ENCODE assay signal across 1 cellular context in the genomic region with DNA sequence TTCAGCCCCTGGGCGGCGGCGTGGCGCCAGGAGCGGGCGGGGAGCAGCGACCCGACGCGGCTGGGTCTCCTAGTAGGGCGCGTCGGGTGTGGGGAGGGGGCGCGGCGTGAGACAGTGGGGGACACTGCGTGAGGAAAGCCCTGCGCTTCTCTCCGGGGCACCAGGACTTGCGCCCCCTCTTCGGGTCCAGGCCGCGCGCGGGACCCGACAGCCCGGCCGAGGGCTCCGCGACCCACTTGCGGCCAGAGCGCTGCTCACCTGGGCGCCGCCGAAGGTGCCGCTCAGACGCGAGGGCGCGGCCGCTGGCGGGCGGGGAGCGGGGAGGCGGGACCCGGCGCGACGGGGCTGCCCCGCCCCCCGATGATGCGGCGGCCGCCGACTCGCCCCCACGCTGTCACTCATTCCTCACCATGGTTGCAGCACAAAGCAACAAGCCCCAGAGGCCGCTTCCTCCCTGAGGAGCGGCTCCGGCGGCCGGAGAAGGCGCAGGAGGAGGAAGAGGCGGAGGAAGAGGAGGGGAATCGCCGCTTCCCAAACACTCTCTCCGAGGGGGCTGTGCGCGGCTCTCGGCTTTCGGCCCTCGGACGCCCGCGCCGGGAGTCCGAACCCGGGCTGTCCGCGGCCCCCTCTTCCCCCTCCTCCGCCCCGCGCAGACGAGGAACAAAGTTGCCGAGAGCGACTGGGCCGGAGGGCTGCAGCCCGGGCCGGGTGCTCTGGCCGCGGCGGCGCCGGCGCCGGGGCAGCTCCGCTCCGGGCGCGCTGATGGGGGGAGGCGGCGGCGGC.
TF ChIP-seq lines count a peak whose summit lies in the region.

A gene with protein sequence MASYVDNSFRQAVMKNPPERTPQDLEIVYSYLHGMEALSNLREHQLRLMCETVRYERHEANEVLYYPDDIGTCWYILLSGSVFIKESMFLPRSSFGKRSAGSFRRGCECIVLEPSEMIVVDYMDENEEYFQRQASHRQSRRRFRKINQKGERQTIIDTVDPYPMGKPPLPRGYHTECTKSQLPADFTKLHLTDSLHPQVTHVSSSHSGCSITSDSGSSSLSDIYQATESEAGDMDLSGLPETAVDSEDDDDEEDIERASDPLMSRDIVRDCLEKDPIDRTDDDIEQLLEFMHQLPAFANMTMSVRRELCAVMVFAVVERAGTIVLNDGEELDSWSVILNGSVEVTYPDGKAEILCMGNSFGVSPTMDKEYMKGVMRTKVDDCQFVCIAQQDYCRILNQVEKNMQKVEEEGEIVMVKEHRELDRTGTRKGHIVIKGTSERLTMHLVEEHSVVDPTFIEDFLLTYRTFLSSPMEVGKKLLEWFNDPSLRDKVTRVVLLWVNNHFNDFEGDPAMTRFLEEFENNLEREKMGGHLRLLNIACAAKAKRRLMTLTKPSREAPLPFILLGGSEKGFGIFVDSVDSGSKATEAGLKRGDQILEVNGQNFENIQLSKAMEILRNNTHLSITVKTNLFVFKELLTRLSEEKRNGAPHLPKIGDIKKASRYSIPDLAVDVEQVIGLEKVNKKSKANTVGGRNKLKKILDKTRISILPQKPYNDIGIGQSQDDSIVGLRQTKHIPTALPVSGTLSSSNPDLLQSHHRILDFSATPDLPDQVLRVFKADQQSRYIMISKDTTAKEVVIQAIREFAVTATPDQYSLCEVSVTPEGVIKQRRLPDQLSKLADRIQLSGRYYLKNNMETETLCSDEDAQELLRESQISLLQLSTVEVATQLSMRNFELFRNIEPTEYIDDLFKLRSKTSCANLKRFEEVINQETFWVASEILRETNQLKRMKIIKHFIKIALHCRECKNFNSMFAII (N-terminal part only) (plus strand): TSS at position 457 of the 783 bp plus-strand sequence. CDS start 1,084 bp downstream, outside the sequence.

TF ChIP-seq in K562, 482 proteins besides CTCF, POLR2A, EP300 and RAD21 (continued from another document and continues in another):
- TF ChIP-seq, protein P1, sequence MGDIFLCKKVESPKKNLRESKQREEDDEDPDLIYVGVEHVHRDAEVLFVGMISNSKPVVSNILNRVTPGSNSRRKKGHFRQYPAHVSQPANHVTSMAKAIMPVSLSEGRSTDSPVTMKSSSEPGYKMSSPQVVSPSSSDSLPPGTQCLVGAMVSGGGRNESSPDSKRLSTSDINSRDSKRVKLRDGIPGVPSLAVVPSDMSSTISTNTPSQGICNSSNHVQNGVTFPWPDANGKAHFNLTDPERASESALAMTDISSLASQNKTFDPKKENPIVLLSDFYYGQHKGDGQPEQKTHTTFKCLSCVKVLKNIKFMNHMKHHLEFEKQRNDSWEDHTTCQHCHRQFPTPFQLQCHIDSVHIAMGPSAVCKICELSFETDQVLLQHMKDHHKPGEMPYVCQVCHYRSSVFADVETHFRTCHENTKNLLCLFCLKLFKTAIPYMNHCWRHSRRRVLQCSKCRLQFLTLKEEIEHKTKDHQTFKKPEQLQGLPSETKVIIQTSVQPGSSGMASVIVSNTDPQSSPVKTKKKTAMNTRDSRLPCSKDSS (IDR thresholded peaks at IDR 0.05; ENCODE audit: low read depth, partially characterized antibody), result no peak
- peak in 1 of 2 experiments; percentile 77; a peak in 1 of 4 replicates for TF ChIP-seq SIN3A (IDR thresholded peaks at IDR 0.05; ENCODE audit: borderline replicate concordance in 2 of 2, control insufficient read depth in 1 of 2, low read depth in 2 of 2, low read length in 2 of 2)
- TF ChIP-seq, protein P2, sequence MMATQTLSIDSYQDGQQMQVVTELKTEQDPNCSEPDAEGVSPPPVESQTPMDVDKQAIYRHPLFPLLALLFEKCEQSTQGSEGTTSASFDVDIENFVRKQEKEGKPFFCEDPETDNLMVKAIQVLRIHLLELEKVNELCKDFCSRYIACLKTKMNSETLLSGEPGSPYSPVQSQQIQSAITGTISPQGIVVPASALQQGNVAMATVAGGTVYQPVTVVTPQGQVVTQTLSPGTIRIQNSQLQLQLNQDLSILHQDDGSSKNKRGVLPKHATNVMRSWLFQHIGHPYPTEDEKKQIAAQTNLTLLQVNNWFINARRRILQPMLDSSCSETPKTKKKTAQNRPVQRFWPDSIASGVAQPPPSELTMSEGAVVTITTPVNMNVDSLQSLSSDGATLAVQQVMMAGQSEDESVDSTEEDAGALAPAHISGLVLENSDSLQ (IDR thresholded peaks at IDR 0.05), result peak; percentile 98
- TF ChIP-seq SAFB (IDR thresholded peaks at IDR 0.05; ENCODE audit: borderline replicate concordance, low read depth, low read length), result no peak
- no peak for TF ChIP-seq POU5F1 (IDR thresholded peaks at IDR 0.05; ENCODE audit: borderline replicate concordance, low read depth, low read length, partially characterized antibody)
- TF ChIP-seq, protein P3, sequence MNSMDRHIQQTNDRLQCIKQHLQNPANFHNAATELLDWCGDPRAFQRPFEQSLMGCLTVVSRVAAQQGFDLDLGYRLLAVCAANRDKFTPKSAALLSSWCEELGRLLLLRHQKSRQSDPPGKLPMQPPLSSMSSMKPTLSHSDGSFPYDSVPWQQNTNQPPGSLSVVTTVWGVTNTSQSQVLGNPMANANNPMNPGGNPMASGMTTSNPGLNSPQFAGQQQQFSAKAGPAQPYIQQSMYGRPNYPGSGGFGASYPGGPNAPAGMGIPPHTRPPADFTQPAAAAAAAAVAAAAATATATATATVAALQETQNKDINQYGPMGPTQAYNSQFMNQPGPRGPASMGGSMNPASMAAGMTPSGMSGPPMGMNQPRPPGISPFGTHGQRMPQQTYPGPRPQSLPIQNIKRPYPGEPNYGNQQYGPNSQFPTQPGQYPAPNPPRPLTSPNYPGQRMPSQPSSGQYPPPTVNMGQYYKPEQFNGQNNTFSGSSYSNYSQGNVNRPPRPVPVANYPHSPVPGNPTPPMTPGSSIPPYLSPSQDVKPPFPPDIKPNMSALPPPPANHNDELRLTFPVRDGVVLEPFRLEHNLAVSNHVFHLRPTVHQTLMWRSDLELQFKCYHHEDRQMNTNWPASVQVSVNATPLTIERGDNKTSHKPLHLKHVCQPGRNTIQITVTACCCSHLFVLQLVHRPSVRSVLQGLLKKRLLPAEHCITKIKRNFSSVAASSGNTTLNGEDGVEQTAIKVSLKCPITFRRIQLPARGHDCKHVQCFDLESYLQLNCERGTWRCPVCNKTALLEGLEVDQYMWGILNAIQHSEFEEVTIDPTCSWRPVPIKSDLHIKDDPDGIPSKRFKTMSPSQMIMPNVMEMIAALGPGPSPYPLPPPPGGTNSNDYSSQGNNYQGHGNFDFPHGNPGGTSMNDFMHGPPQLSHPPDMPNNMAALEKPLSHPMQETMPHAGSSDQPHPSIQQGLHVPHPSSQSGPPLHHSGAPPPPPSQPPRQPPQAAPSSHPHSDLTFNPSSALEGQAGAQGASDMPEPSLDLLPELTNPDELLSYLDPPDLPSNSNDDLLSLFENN (IDR thresholded peaks at IDR 0.05; ENCODE audit: low read depth in 2 of 2, low read length in 2 of 2), result no peak
- TF ChIP-seq, protein P4, sequence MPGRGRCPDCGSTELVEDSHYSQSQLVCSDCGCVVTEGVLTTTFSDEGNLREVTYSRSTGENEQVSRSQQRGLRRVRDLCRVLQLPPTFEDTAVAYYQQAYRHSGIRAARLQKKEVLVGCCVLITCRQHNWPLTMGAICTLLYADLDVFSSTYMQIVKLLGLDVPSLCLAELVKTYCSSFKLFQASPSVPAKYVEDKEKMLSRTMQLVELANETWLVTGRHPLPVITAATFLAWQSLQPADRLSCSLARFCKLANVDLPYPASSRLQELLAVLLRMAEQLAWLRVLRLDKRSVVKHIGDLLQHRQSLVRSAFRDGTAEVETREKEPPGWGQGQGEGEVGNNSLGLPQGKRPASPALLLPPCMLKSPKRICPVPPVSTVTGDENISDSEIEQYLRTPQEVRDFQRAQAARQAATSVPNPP (IDR thresholded peaks at IDR 0.05; ENCODE audit: borderline replicate concordance, insufficient read depth, insufficient read length), result no peak
- TF ChIP-seq, protein P5, sequence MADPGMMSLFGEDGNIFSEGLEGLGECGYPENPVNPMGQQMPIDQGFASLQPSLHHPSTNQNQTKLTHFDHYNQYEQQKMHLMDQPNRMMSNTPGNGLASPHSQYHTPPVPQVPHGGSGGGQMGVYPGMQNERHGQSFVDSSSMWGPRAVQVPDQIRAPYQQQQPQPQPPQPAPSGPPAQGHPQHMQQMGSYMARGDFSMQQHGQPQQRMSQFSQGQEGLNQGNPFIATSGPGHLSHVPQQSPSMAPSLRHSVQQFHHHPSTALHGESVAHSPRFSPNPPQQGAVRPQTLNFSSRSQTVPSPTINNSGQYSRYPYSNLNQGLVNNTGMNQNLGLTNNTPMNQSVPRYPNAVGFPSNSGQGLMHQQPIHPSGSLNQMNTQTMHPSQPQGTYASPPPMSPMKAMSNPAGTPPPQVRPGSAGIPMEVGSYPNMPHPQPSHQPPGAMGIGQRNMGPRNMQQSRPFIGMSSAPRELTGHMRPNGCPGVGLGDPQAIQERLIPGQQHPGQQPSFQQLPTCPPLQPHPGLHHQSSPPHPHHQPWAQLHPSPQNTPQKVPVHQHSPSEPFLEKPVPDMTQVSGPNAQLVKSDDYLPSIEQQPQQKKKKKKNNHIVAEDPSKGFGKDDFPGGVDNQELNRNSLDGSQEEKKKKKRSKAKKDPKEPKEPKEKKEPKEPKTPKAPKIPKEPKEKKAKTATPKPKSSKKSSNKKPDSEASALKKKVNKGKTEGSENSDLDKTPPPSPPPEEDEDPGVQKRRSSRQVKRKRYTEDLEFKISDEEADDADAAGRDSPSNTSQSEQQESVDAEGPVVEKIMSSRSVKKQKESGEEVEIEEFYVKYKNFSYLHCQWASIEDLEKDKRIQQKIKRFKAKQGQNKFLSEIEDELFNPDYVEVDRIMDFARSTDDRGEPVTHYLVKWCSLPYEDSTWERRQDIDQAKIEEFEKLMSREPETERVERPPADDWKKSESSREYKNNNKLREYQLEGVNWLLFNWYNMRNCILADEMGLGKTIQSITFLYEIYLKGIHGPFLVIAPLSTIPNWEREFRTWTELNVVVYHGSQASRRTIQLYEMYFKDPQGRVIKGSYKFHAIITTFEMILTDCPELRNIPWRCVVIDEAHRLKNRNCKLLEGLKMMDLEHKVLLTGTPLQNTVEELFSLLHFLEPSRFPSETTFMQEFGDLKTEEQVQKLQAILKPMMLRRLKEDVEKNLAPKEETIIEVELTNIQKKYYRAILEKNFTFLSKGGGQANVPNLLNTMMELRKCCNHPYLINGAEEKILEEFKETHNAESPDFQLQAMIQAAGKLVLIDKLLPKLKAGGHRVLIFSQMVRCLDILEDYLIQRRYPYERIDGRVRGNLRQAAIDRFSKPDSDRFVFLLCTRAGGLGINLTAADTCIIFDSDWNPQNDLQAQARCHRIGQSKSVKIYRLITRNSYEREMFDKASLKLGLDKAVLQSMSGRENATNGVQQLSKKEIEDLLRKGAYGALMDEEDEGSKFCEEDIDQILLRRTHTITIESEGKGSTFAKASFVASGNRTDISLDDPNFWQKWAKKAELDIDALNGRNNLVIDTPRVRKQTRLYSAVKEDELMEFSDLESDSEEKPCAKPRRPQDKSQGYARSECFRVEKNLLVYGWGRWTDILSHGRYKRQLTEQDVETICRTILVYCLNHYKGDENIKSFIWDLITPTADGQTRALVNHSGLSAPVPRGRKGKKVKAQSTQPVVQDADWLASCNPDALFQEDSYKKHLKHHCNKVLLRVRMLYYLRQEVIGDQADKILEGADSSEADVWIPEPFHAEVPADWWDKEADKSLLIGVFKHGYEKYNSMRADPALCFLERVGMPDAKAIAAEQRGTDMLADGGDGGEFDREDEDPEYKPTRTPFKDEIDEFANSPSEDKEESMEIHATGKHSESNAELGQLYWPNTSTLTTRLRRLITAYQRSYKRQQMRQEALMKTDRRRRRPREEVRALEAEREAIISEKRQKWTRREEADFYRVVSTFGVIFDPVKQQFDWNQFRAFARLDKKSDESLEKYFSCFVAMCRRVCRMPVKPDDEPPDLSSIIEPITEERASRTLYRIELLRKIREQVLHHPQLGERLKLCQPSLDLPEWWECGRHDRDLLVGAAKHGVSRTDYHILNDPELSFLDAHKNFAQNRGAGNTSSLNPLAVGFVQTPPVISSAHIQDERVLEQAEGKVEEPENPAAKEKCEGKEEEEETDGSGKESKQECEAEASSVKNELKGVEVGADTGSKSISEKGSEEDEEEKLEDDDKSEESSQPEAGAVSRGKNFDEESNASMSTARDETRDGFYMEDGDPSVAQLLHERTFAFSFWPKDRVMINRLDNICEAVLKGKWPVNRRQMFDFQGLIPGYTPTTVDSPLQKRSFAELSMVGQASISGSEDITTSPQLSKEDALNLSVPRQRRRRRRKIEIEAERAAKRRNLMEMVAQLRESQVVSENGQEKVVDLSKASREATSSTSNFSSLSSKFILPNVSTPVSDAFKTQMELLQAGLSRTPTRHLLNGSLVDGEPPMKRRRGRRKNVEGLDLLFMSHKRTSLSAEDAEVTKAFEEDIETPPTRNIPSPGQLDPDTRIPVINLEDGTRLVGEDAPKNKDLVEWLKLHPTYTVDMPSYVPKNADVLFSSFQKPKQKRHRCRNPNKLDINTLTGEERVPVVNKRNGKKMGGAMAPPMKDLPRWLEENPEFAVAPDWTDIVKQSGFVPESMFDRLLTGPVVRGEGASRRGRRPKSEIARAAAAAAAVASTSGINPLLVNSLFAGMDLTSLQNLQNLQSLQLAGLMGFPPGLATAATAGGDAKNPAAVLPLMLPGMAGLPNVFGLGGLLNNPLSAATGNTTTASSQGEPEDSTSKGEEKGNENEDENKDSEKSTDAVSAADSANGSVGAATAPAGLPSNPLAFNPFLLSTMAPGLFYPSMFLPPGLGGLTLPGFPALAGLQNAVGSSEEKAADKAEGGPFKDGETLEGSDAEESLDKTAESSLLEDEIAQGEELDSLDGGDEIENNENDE (IDR thresholded peaks at IDR 0.05; ENCODE audit: low read depth, low read length), result no peak
- no peak for TF ChIP-seq LARP7 (IDR thresholded peaks at IDR 0.05)
- TF ChIP-seq NCOA6 (IDR thresholded peaks at IDR 0.05), result no peak
- TF ChIP-seq GTF2F1 (IDR thresholded peaks at IDR 0.05; ENCODE audit: low read depth, low read length), result no peak; the same call in 1 of the 2 replicates
- no peak for TF ChIP-seq NFRKB (IDR thresholded peaks at IDR 0.05; ENCODE audit: low read depth)
- no peak for TF ChIP-seq ZNF444 (CRISPR knock-in tag; IDR thresholded peaks at IDR 0.05)
- no peak for TF ChIP-seq SETDB1 (IDR thresholded peaks at IDR 0.05; ENCODE audit: low read length)
- no peak for TF ChIP-seq KLF10 (CRISPR knock-in tag; IDR thresholded peaks at IDR 0.05)
- TF ChIP-seq, protein P6, sequence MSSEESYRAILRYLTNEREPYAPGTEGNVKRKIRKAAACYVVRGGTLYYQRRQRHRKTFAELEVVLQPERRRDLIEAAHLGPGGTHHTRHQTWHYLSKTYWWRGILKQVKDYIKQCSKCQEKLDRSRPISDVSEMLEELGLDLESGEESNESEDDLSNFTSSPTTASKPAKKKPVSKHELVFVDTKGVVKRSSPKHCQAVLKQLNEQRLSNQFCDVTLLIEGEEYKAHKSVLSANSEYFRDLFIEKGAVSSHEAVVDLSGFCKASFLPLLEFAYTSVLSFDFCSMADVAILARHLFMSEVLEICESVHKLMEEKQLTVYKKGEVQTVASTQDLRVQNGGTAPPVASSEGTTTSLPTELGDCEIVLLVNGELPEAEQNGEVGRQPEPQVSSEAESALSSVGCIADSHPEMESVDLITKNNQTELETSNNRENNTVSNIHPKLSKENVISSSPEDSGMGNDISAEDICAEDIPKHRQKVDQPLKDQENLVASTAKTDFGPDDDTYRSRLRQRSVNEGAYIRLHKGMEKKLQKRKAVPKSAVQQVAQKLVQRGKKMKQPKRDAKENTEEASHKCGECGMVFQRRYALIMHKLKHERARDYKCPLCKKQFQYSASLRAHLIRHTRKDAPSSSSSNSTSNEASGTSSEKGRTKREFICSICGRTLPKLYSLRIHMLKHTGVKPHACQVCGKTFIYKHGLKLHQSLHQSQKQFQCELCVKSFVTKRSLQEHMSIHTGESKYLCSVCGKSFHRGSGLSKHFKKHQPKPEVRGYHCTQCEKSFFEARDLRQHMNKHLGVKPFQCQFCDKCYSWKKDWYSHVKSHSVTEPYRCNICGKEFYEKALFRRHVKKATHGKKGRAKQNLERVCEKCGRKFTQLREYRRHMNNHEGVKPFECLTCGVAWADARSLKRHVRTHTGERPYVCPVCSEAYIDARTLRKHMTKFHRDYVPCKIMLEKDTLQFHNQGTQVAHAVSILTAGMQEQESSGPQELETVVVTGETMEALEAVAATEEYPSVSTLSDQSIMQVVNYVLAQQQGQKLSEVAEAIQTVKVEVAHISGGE (CRISPR knock-in tag; IDR thresholded peaks at IDR 0.05), result peak in 1 of 3 experiments; percentile 48; a peak in 1 of 6 replicates
- peak in 2 of 3 experiments; percentile 56 to 78 for TF ChIP-seq YY1 (IDR thresholded peaks at IDR 0.05; ENCODE audit: borderline replicate concordance in 1 of 3, control insufficient read depth in 1 of 3, extremely low read depth in 1 of 3, insufficient read depth in 3 of 3, insufficient read length in 1 of 3, insufficient replicate concordance in 2 of 3, low read depth in 1 of 3, low read length in 2 of 3)
- no peak for TF ChIP-seq CBFB (CRISPR knock-in tag; IDR thresholded peaks at IDR 0.05)
